37 cellular contexts compared by ENCODE assay signal in genomic region chr1:210269981-210270380, GRCh38. TPM values are rescaled to one million over a fixed set of nuclear protein-coding genes. Genes with fewer than 3 reads are reported as not detected.
"Had no signal": no experiment of that assay in that cellular context is flagged by ENCODE, and none has a peak within 500 bp of the region (broad histone marks: within the 10 kb centered on the region; RNA-seq: fewer than 3 reads in every experiment).

No MANE protein-coding gene starts in this region.

- H3K4me3 Mint-ChIP-seq: activated B cell treated with CpG ODN at 0.5 μM for 24 hours; activated CD4-positive, alpha-beta memory T cell treated with anti-CD3 and anti-CD28 coated beads for 36 hours; activated CD4-positive, alpha-beta T cell treated with anti-CD3 and anti-CD28 coated beads, Interleukin-2, amount 10 ng/mL, durations not matched to agents 24 days and 14 days; activated CD8-positive, alpha-beta T cell treated with anti-CD3 and anti-CD28 coated beads for 36 hours; activated naive CD4-positive, alpha-beta T cell treated with anti-CD3 and anti-CD28 coated beads for 36 hours; activated naive CD8-positive, alpha-beta T cell treated with anti-CD3 and anti-CD28 coated beads for 36 hours; activated T-cell treated with anti-CD3 and anti-CD28 coated beads, Interleukin-2, amount 50 U/mL, for 4 hours; activated T-cell treated with anti-CD3 and anti-CD28 coated beads, Interleukin-2, amount 50 U/mL, for 72 hours; activated T-helper 1 cell treated with anti-CD3 and anti-CD28 coated beads, Interleukin-12 subunit alpha, Interleukin-12 subunit beta, Interleukin-2, Interleukin-4 antibody, amounts not matched to agents 30 ng/mL and 10 ng/mL and 1 ng/mL, durations not matched to agents 14 hours and 24 hours and 36 hours; activated T-helper 17 cell treated with anti-CD3 and anti-CD28 coated beads, Interleukin-2, amount 50 U/mL, for 72 hours; T-helper 1 cell treated with Interleukin-12 subunit alpha and Interleukin-12 subunit beta and Interleukin-4 antibody, amounts not matched to agents 30 μg/mL and 1 μg/mL, for 36 hours; T-helper 2 cell treated with Interferon-gamma antibody and Interleukin-4, amounts not matched to agents 5 μg/mL and 100 μg/mL, for 36 hours had no signal

- H3K36me3 Mint-ChIP-seq: activated CD4-positive, alpha-beta memory T cell treated with anti-CD3 and anti-CD28 coated beads for 36 hours; activated naive CD4-positive, alpha-beta T cell treated with anti-CD3 and anti-CD28 coated beads, Interleukin-2, amount 50 U/mL, for 72 hours; activated naive CD8-positive, alpha-beta T cell treated with anti-CD3 and anti-CD28 coated beads for 36 hours had no signal

- H3K4me3 ChIP-seq: adrenal gland, body of pancreas, breast epithelium had no signal

- H3K27me3 ChIP-seq: adrenal gland, body of pancreas, breast epithelium had no signal

- DNase-seq: activated B cell treated with CpG ODN at 0.5 μM for 24 hours; activated CD4-positive, alpha-beta memory T cell treated with anti-CD3 and anti-CD28 coated beads for 36 hours; activated CD4-positive, alpha-beta T cell treated with anti-CD3 and anti-CD28 coated beads for 4 hours; activated CD4-positive, alpha-beta T cell treated with anti-CD3 and anti-CD28 coated beads, Interleukin-2, amount 10 ng/mL, durations not matched to agents 24 days and 14 days; activated CD4-positive, alpha-beta T cell treated with anti-CD3 and anti-CD28 coated beads, Interleukin-2, amount 50 U/mL, for 1 hour; activated CD4-positive, alpha-beta T cell treated with anti-CD3 and anti-CD28 coated beads, Interleukin-2, amount 50 U/mL, for 4 hours; activated CD4-positive, CD25-positive, alpha-beta regulatory T cell treated with anti-CD3 and anti-CD28 coated beads, Interleukin-2, amount 50 U/mL, for 72 hours; activated CD8-positive, alpha-beta memory T cell treated with anti-CD3 and anti-CD28 coated beads, Interleukin-2, amount 50 U/mL, for 4 hours; activated CD8-positive, alpha-beta T cell treated with anti-CD3 and anti-CD28 coated beads for 36 hours; activated effector memory CD4-positive, alpha-beta T cell treated with anti-CD3 and anti-CD28 coated beads, Interleukin-2, amount 50 U/mL, for 16 hours; activated gamma-delta T cell treated with Interleukin-2 at 50 U/mL for 16 hours; activated naive CD4-positive, alpha-beta T cell; activated naive CD4-positive, alpha-beta T cell treated with anti-CD3 and anti-CD28 coated beads for 36 hours; activated naive CD4-positive, alpha-beta T cell treated with anti-CD3 and anti-CD28 coated beads, Interleukin-2, amount 50 U/mL, for 16 hours; activated naive CD8-positive, alpha-beta T cell treated with anti-CD3 and anti-CD28 coated beads for 36 hours; activated T-cell treated with anti-CD3 and anti-CD28 coated beads for 4 hours; activated T-cell treated with anti-CD3 and anti-CD28 coated beads, Interleukin-2, amount 50 U/mL, for 1 hour; activated T-cell treated with anti-CD3 and anti-CD28 coated beads, Interleukin-2, amount 50 U/mL, for 4 hours; activated T-cell treated with anti-CD3 and anti-CD28 coated beads, Interleukin-2, amount 50 U/mL, for 72 hours; adrenal gland; amniotic stem cell; aorta; body of pancreas; brain microvascular endothelial cell; central memory CD4-positive, alpha-beta T cell; T-helper 1 cell; T-helper 2 cell; T-helper 9 cell had no signal

- H3K4me1 Mint-ChIP-seq: activated B cell treated with CpG ODN at 0.5 μM for 24 hours; activated CD4-positive, alpha-beta T cell treated with anti-CD3 and anti-CD28 coated beads, Interleukin-2, amount 10 ng/mL, durations not matched to agents 24 days and 14 days; activated naive CD8-positive, alpha-beta T cell treated with anti-CD3 and anti-CD28 coated beads for 36 hours; activated T-helper 17 cell treated with anti-CD3 and anti-CD28 coated beads, Interleukin-2, amount 50 U/mL, for 72 hours had no signal

- H3K27ac ChIP-seq: adrenal gland, body of pancreas, brain microvascular endothelial cell, breast epithelium, VCaP had no signal

- H3K9me3 Mint-ChIP-seq: activated B cell treated with CpG ODN at 0.5 μM for 24 hours; activated CD4-positive, alpha-beta memory T cell treated with anti-CD3 and anti-CD28 coated beads for 36 hours; activated CD4-positive, alpha-beta T cell treated with anti-CD3 and anti-CD28 coated beads, Interleukin-2, amount 10 ng/mL, durations not matched to agents 24 days and 14 days; activated CD8-positive, alpha-beta T cell treated with anti-CD3 and anti-CD28 coated beads for 36 hours; activated naive CD4-positive, alpha-beta T cell treated with anti-CD3 and anti-CD28 coated beads for 36 hours; activated naive CD4-positive, alpha-beta T cell treated with anti-CD3 and anti-CD28 coated beads, Interleukin-2, amount 50 U/mL, for 72 hours; activated naive CD8-positive, alpha-beta T cell treated with anti-CD3 and anti-CD28 coated beads for 36 hours; activated T-cell treated with anti-CD3 and anti-CD28 coated beads, Interleukin-2, amount 50 U/mL, for 4 hours; activated T-cell treated with anti-CD3 and anti-CD28 coated beads, Interleukin-2, amount 50 U/mL, for 72 hours; activated T-helper 1 cell treated with anti-CD3 and anti-CD28 coated beads, Interleukin-12 subunit alpha, Interleukin-12 subunit beta, Interleukin-2, Interleukin-4 antibody, amounts not matched to agents 30 ng/mL and 10 ng/mL and 1 ng/mL, durations not matched to agents 14 hours and 24 hours and 36 hours; activated T-helper 17 cell treated with anti-CD3 and anti-CD28 coated beads, Interleukin-2, amount 50 U/mL, for 72 hours; T-helper 1 cell treated with Interleukin-12 subunit alpha and Interleukin-12 subunit beta and Interleukin-4 antibody, amounts not matched to agents 30 μg/mL and 1 μg/mL, for 36 hours; T-helper 2 cell treated with Interferon-gamma antibody and Interleukin-4, amounts not matched to agents 5 μg/mL and 100 μg/mL, for 36 hours had no signal

- H3K9me3 ChIP-seq: adrenal gland, body of pancreas, breast epithelium had no signal

- FAIRE-seq: TTC549 had no signal

- ATAC-seq: activated CD8-positive, alpha-beta T cell treated with anti-CD3 and anti-CD28 coated beads for 36 hours; activated naive CD4-positive, alpha-beta T cell treated with anti-CD3 and anti-CD28 coated beads, Interleukin-2, amount 50 U/mL, for 72 hours; activated T-cell treated with anti-CD3 and anti-CD28 coated beads, Interleukin-2, amount 50 U/mL, for 4 hours; activated T-cell treated with anti-CD3 and anti-CD28 coated beads, Interleukin-2, amount 50 U/mL, for 72 hours; activated T-helper 17 cell treated with anti-CD3 and anti-CD28 coated beads, Interleukin-2, amount 50 U/mL, for 72 hours; body of pancreas had no signal

- H3K4me1 ChIP-seq: adrenal gland, breast epithelium had no signal

- H3K36me3 ChIP-seq: adrenal gland, brain microvascular endothelial cell, breast epithelium had no signal

- H3K27ac Mint-ChIP-seq: activated B cell treated with CpG ODN at 0.5 μM for 24 hours; activated CD4-positive, alpha-beta memory T cell treated with anti-CD3 and anti-CD28 coated beads for 36 hours; activated CD4-positive, alpha-beta T cell treated with anti-CD3 and anti-CD28 coated beads, Interleukin-2, amount 10 ng/mL, durations not matched to agents 24 days and 14 days; activated CD8-positive, alpha-beta T cell treated with anti-CD3 and anti-CD28 coated beads for 36 hours; activated naive CD4-positive, alpha-beta T cell treated with anti-CD3 and anti-CD28 coated beads for 36 hours; activated naive CD4-positive, alpha-beta T cell treated with anti-CD3 and anti-CD28 coated beads, Interleukin-2, amount 50 U/mL, for 72 hours; activated naive CD8-positive, alpha-beta T cell treated with anti-CD3 and anti-CD28 coated beads for 36 hours; activated T-cell treated with anti-CD3 and anti-CD28 coated beads, Interleukin-2, amount 50 U/mL, for 72 hours; activated T-helper 1 cell treated with anti-CD3 and anti-CD28 coated beads, Interleukin-12 subunit alpha, Interleukin-12 subunit beta, Interleukin-2, Interleukin-4 antibody, amounts not matched to agents 30 ng/mL and 10 ng/mL and 1 ng/mL, durations not matched to agents 14 hours and 24 hours and 36 hours; activated T-helper 17 cell treated with anti-CD3 and anti-CD28 coated beads, Interleukin-2, amount 50 U/mL, for 72 hours; T-helper 1 cell treated with Interleukin-12 subunit alpha and Interleukin-12 subunit beta and Interleukin-4 antibody, amounts not matched to agents 30 μg/mL and 1 μg/mL, for 36 hours; T-helper 2 cell treated with Interferon-gamma antibody and Interleukin-4, amounts not matched to agents 5 μg/mL and 100 μg/mL, for 36 hours had no signal

RNA-seq across cellular contexts. Expression of gene SERTAD4, which starts 37.4 kb away (rescaled TPM):
- total RNA-seq: activated B cell treated with CpG ODN at 0.5 μM for 24 hours; activated CD4-positive, alpha-beta memory T cell treated with anti-CD3 and anti-CD28 coated beads for 36 hours; activated CD4-positive, alpha-beta T cell treated with anti-CD3 and anti-CD28 coated beads, Interleukin-2, amount 10 ng/mL, durations not matched to agents 24 days and 14 days; activated CD8-positive, alpha-beta memory T cell treated with anti-CD3 and anti-CD28 coated beads for 36 hours; activated CD8-positive, alpha-beta T cell treated with anti-CD3 and anti-CD28 coated beads for 36 hours; activated naive CD4-positive, alpha-beta T cell treated with anti-CD3 and anti-CD28 coated beads for 36 hours; activated naive CD4-positive, alpha-beta T cell treated with anti-CD3 and anti-CD28 coated beads, Interleukin-2, amount 50 U/mL, for 72 hours; activated naive CD8-positive, alpha-beta T cell treated with anti-CD3 and anti-CD28 coated beads for 36 hours; activated T-cell treated with anti-CD3 and anti-CD28 coated beads, Interleukin-2, amount 50 U/mL, for 4 hours; activated T-cell treated with anti-CD3 and anti-CD28 coated beads, Interleukin-2, amount 50 U/mL, for 72 hours; activated T-helper 1 cell treated with anti-CD3 and anti-CD28 coated beads, Interleukin-12 subunit alpha, Interleukin-12 subunit beta, Interleukin-2, Interleukin-4 antibody, amounts not matched to agents 30 ng/mL and 10 ng/mL and 1 ng/mL, durations not matched to agents 14 hours and 24 hours and 36 hours; activated T-helper 17 cell treated with anti-CD3 and anti-CD28 coated beads, Interleukin-2, amount 50 U/mL, for 72 hours had no signal
